ENCODE assay signal across 8 cellular contexts in genomic region chr6:63636516-63636968, GRCh38. TPM values are rescaled to one million over a fixed set of nuclear protein-coding genes. Genes with fewer than 3 reads are reported as not detected.
DNase-seq lines count a peak whose midpoint lies in the region; ATAC-seq and TF ChIP-seq lines count a peak whose summit lies in the region.

No MANE protein-coding gene starts in this region.

- H3K9me2 ChIP-seq in OCI-LY1 (ENCODE audit: low read depth, low read length): no peaks in the 10 kb centered on the region

- peaks cover 21% of the 10 kb centered on the region for H3K4me1 Mint-ChIP-seq in activated T-helper 17 cell treated with anti-CD3 and anti-CD28 coated beads, Interleukin-2, amount 50 U/mL, for 72 hours
- peaks cover 40% of the 10 kb centered on the region for H3K4me1 Mint-ChIP-seq in neural progenitor cell

- peaks cover 53% of the 10 kb centered on the region for H3K79me2 ChIP-seq in OCI-LY1 (ENCODE audit: insufficient read depth, low read length)
- H3K79me2 ChIP-seq in neural progenitor cell (ENCODE audit: low read depth): peaks cover 55% of the 10 kb centered on the region

- H3K9me3 Mint-ChIP-seq in activated T-helper 17 cell treated with anti-CD3 and anti-CD28 coated beads, Interleukin-2, amount 50 U/mL, for 72 hours: no peaks in the 10 kb centered on the region
- no peaks in the 10 kb centered on the region for H3K9me3 Mint-ChIP-seq in neural progenitor cell

- TF ChIP-seq CTCF in OCI-LY1 (IDR thresholded peaks at IDR 0.05; ENCODE audit: low read length) (no peak), foreskin fibroblast (IDR thresholded peaks at IDR 0.05; ENCODE audit: low read depth, low read length) (no peak), neural progenitor cell (IDR thresholded peaks at IDR 0.05) (no peak)

- no peaks in the 10 kb centered on the region; the same call in 1 of the 2 replicates for H3K36me3 ChIP-seq in OCI-LY1 (ENCODE audit: insufficient read depth, low read length)
- H3K36me3 ChIP-seq in neural progenitor cell: no peaks in the 10 kb centered on the region
- H3K36me3 ChIP-seq in subcutaneous abdominal adipose tissue (ENCODE audit: control insufficient read depth in 5 of 5, insufficient read depth in 5 of 5, low read length in 5 of 5): no peaks in the 10 kb centered on the region

- H3K4me1 ChIP-seq in OCI-LY1 (ENCODE audit: insufficient read depth, low read length, severe bottlenecking) (peaks cover 42% of the 10 kb centered on the region), neural progenitor cell (peaks cover 45% of the 10 kb centered on the region), subcutaneous abdominal adipose tissue (ENCODE audit: control insufficient read depth in 5 of 5, insufficient read depth in 5 of 5, low read length in 5 of 5) (peaks cover 0 to 52% (median 40%) of the 10 kb centered on the region in 5 donors)

- peak overlapping the region; percentile 100 for H3K4me3 Mint-ChIP-seq in activated T-helper 17 cell treated with anti-CD3 and anti-CD28 coated beads, Interleukin-2, amount 50 U/mL, for 72 hours
- peak overlapping the region; percentile 100 for H3K4me3 Mint-ChIP-seq in neural progenitor cell

- H4K20me1 ChIP-seq in OCI-LY1 (ENCODE audit: insufficient read depth, low read length) (no peaks in the 10 kb centered on the region), neural progenitor cell (ENCODE audit: low read depth) (peaks cover 49% of the 10 kb centered on the region)

- H3K27ac Mint-ChIP-seq in activated T-helper 17 cell treated with anti-CD3 and anti-CD28 coated beads, Interleukin-2, amount 50 U/mL, for 72 hours: peak overlapping the region; percentile 99
- H3K27ac Mint-ChIP-seq in neural progenitor cell: peak overlapping the region; percentile 99

- H3K36me3 Mint-ChIP-seq in activated T-helper 17 cell treated with anti-CD3 and anti-CD28 coated beads, Interleukin-2, amount 50 U/mL, for 72 hours (ENCODE audit: low read depth): peaks cover 34% of the 10 kb centered on the region
- peaks cover 4% of the 10 kb centered on the region for H3K36me3 Mint-ChIP-seq in neural progenitor cell

- peak overlapping the region; percentile 61 for H3K27ac ChIP-seq in OCI-LY1 (ENCODE audit: low read depth, low read length, poor library complexity, severe bottlenecking)
- H3K27ac ChIP-seq in neural progenitor cell: peak overlapping the region; percentile 98
- H3K27ac ChIP-seq in subcutaneous abdominal adipose tissue (ENCODE audit: low read depth, low read length): peak overlapping the region; percentile 96

- H3K4me2 ChIP-seq in OCI-LY1 (ENCODE audit: low read length): peak overlapping the region; percentile 66
- H3K4me2 ChIP-seq in neural progenitor cell: peak overlapping the region; percentile 92

- no peaks in the 10 kb centered on the region; the same call in 1 of the 2 replicates for H3F3A ChIP-seq in OCI-LY1 (ENCODE audit: insufficient read depth, low read length)
- H3F3A ChIP-seq in neural progenitor cell (ENCODE audit: low read depth): peaks cover 31% of the 10 kb centered on the region

- no peak overlapping the region for H2AFZ ChIP-seq in OCI-LY1 (ENCODE audit: low read length)
- peak overlapping the region; percentile 80 for H2AFZ ChIP-seq in neural progenitor cell (replicated peaks)

- ATAC-seq in GM18907 (IDR thresholded peaks at IDR 0.05; ENCODE audit: unreplicated experiment) (peak; percentile 8), HG03442 (IDR thresholded peaks at IDR 0.05; ENCODE audit: unreplicated experiment) (peak; percentile 6)
- peak; percentile 31 for ATAC-seq in activated T-helper 17 cell treated with anti-CD3 and anti-CD28 coated beads, Interleukin-2, amount 50 U/mL, for 72 hours (replicated peaks)

- peaks cover 2% of the 10 kb centered on the region for H3K27me3 Mint-ChIP-seq in activated T-helper 17 cell treated with anti-CD3 and anti-CD28 coated beads, Interleukin-2, amount 50 U/mL, for 72 hours
- peaks cover 6% of the 10 kb centered on the region for H3K27me3 Mint-ChIP-seq in neural progenitor cell (ENCODE audit: insufficient read depth, low read depth)

- peak; percentile 32 for DNase-seq in A172 (ENCODE audit: low spot score)
- DNase-seq in foreskin fibroblast: peak in 1 of 2 donors; percentile 54
- DNase-seq in neural progenitor cell (ENCODE audit: low spot score): peak; percentile 62

- H3K9ac ChIP-seq in OCI-LY1 (ENCODE audit: low read length): peak overlapping the region; percentile 91
- peak overlapping the region; percentile 95 for H3K9ac ChIP-seq in neural progenitor cell
- H3K9ac ChIP-seq in subcutaneous abdominal adipose tissue (ENCODE audit: low read length in 5 of 5): peak overlapping the region; percentile 73 to 96 (median 87)

- H3K9me3 ChIP-seq in OCI-LY1 (ENCODE audit: low read length) (no peaks in the 10 kb centered on the region), neural progenitor cell (ENCODE audit: low read depth) (no peaks in the 10 kb centered on the region), subcutaneous abdominal adipose tissue (ENCODE audit: control insufficient read depth in 5 of 5, low read length in 5 of 5) (no peaks in the 10 kb centered on the region)

- H3K4me3 ChIP-seq in OCI-LY1 (ENCODE audit: low read depth, low read length, poor library complexity, severe bottlenecking) (peak overlapping the region; percentile 96), foreskin fibroblast (ENCODE audit: low read depth in 1 of 2, low read length in 2 of 2) (peak overlapping the region; percentile 66 to 96), neural progenitor cell (peak overlapping the region; percentile 95), subcutaneous abdominal adipose tissue (ENCODE audit: low read depth in 1 of 5, low read length in 5 of 5) (peak overlapping the region; percentile 90 to 99 (median 94))

- H3K27me3 ChIP-seq in OCI-LY1 (ENCODE audit: insufficient read depth, low read length) (no peaks in the 10 kb centered on the region), neural progenitor cell (peaks cover 24% of the 10 kb centered on the region), subcutaneous abdominal adipose tissue (ENCODE audit: control insufficient read depth in 5 of 5, insufficient read depth in 4 of 5, low read length in 5 of 5) (no peaks in the 10 kb centered on the region)

RNA-seq across cellular contexts. Expression of gene PHF3, which starts 0.9 kb away (rescaled TPM):
- 33.0 and 41.9 TPM in 2 replicates for total RNA-seq in A172 (2014; rRNA removed; shearing (Covaris generic))
- total RNA-seq in activated T-helper 17 cell treated with anti-CD3 and anti-CD28 coated beads, Interleukin-2, amount 50 U/mL, for 72 hours: 10 to 100 TPM; 45.3 to 91.4 TPM
- total RNA-seq in neural progenitor cell (ENCODE audit: low replicate concordance): 72.4 and 100 TPM in 2 replicates
